Comparison of ENCODE assay signal across 8 cellular contexts in genomic region chr14:59483360-59483759, GRCh38. TPM values are rescaled to one million over a fixed set of nuclear protein-coding genes. Genes with fewer than 3 reads are reported as not detected.
DNase-seq lines count a peak whose midpoint lies in the region; ATAC-seq and TF ChIP-seq lines count a peak whose summit lies in the region.

No MANE protein-coding gene starts in this region.

- peaks cover 16% of the 10 kb centered on the region for H3K36me3 ChIP-seq in iPS-20b (ENCODE audit: insufficient read depth, low read depth, low read length)
- H3K36me3 ChIP-seq in spleen: peaks cover 0 to 25% (median 4%) of the 10 kb centered on the region in 6 donors

- WGBS in spleen, 5 donors: 6 to 8% (median 8%) methylated on average over 14 of the region's 14 CpGs

- BruUV-seq in Calu3 (replicated peaks; lab: Mats Ljungman, UMichigan): no TSS peak

- H3K27me3 ChIP-seq in iPS-20b (ENCODE audit: insufficient read depth, low read length) (no peaks in the 10 kb centered on the region), spleen (replicated peaks in 1 of 7) (no peaks in the 10 kb centered on the region)

- in situ Hi-C loops in astrocyte of the cerebellum (cut with HindIII; ENCODE audit: low sequenced_read_pairs): no loop called here

- peaks cover 8% of the 10 kb centered on the region for H3K4me1 ChIP-seq in iPS-20b (ENCODE audit: insufficient read depth, low read length)
- H3K4me1 ChIP-seq in spleen: peaks cover 36 to 78% (median 64%) of the 10 kb centered on the region in 6 donors

- H3K27ac Mint-ChIP-seq in Calu3 (ENCODE audit: unreplicated experiment): peak overlapping the region; percentile 80
- H3K27ac Mint-ChIP-seq in IgD-negative memory B cell: peak overlapping the region; percentile 10 to 96 (median 89)

- H3K9me3 ChIP-seq in iPS-20b (ENCODE audit: insufficient read depth, low read depth, low read length) (no peaks in the 10 kb centered on the region), spleen (no peaks in the 10 kb centered on the region)

- H3K9ac ChIP-seq in iPS-20b (ENCODE audit: low read depth, low read length): peak overlapping the region; percentile 96

- H3K4me3 Mint-ChIP-seq in Calu3 (ENCODE audit: low read depth, unreplicated experiment) (peak overlapping the region; percentile 80), IgD-negative memory B cell (peak overlapping the region; percentile 97 to 99 (median 98))

- CTCF ChIA-PET in Calu3 (lab: Charles Lee): interaction anchor here (1.5 to 3.2 kb wide), 2 partner anchors 29 to 93 kb away, joined by 4 to 13 read pairs; partner anchors contain the start of gene CCDC175

- no peak overlapping the region for H3K27ac ChIP-seq in iPS-20b (ENCODE audit: low read length)
- peak overlapping the region; percentile 88 to 97 (median 94) for H3K27ac ChIP-seq in spleen

- H3K4me3 ChIP-seq in astrocyte of the cerebellum (ENCODE audit: low read depth, low read length) (peak overlapping the region; percentile 78), iPS-20b (ENCODE audit: low read length) (peak overlapping the region; percentile 96), spleen (peak overlapping the region; percentile 74 to 98 (median 90))

- TF ChIP-seq CTCF in Calu3 (IDR thresholded peaks at IDR 0.05; ENCODE audit: unreplicated experiment): no peak
- no peak for TF ChIP-seq CTCF in astrocyte of the cerebellum (IDR thresholded peaks at IDR 0.05; ENCODE audit: low read depth, low read length, missing control alignments)
- TF ChIP-seq CTCF in spleen (IDR thresholded peaks at IDR 0.05 in 8 of 11, conservative IDR thresholded peaks at IDR 0.05 in 3 of 11): no peak

- no peak for ATAC-seq in HG03439 (IDR thresholded peaks at IDR 0.05; ENCODE audit: unreplicated experiment)

- H3K9me3 Mint-ChIP-seq in Calu3 (ENCODE audit: low read depth, unreplicated experiment) (no peaks in the 10 kb centered on the region), IgD-negative memory B cell (no peaks in the 10 kb centered on the region)

- H3K4me1 Mint-ChIP-seq in Calu3 (ENCODE audit: low read depth, unreplicated experiment): peaks cover 32% of the 10 kb centered on the region
- H3K4me1 Mint-ChIP-seq in IgD-negative memory B cell: peaks cover 36 to 45% (median 43%) of the 10 kb centered on the region in 3 donors

- H3K27me3 Mint-ChIP-seq in Calu3 (ENCODE audit: unreplicated experiment): no peaks in the 10 kb centered on the region
- no peaks in the 10 kb centered on the region for H3K27me3 Mint-ChIP-seq in IgD-negative memory B cell

- DNase-seq in Calu3 (no peak), astrocyte of the cerebellum (ENCODE audit: low read depth) (peak; percentile 52), spleen (no peak), GM19240 (ENCODE audit: insufficient read length, low spot score) (no peak)
- no peak for DNase-seq in activated CD4-positive, CD25-positive, alpha-beta regulatory T cell treated with anti-CD3 and anti-CD28 coated beads, Interleukin-2, amount 50 U/mL, for 72 hours

- TF ChIP-seq POLR2A in spleen (IDR thresholded peaks at IDR 0.05): no peak

- intact Hi-C loops in Calu3 (cut with micrococcal nuclease; ENCODE audit: unreplicated experiment) (no loop called here), spleen (cut with DNase I; ENCODE audit: low total_unique reads) (loop anchor here (10.0 kb wide), 1 partner anchor 611 kb away; the partner anchor contains the start of gene PCNX4)

- H3K36me3 Mint-ChIP-seq in Calu3 (ENCODE audit: insufficient read depth, unreplicated experiment): peaks cover 39% of the 10 kb centered on the region
- no peaks in the 10 kb centered on the region for H3K36me3 Mint-ChIP-seq in IgD-negative memory B cell

RNA-seq across cellular contexts. Expression of gene L3HYPDH, which starts 0.8 kb away (rescaled TPM):
- total RNA-seq in Calu3 (2022): 27.3 and 28.4 TPM in 2 replicates
- polyA plus RNA-seq in IgD-negative memory B cell: 10.1 TPM
- 10 to 100 TPM; 24.8 to 71.8 (median 39.2) TPM for total RNA-seq in spleen
- 10 to 100 TPM; 39.9 to 50.2 (median 49.7) TPM for polyA plus RNA-seq in spleen

RNA-seq across cellular contexts. Expression of gene JKAMP, which starts 1.0 kb away (rescaled TPM):
- total RNA-seq in Calu3 (2022) (48.9 and 49.4 TPM in 2 replicates), spleen (10 to 100 TPM; 28.5 to 92.2 (median 40.4) TPM)
- polyA plus RNA-seq in IgD-negative memory B cell (40.9 TPM), spleen (10 to 100 TPM; 18.9 to 23.4 (median 21.9) TPM)

RNA-seq across cellular contexts. Expression of gene GPR135, which starts 18.2 kb away (rescaled TPM):
- total RNA-seq in Calu3 (2022): 5.5 and 6.3 TPM in 2 replicates
- 0.36 TPM for polyA plus RNA-seq in IgD-negative memory B cell
- 1 to 10 TPM; 1.8 to 8.3 (median 3.3) TPM for total RNA-seq in spleen
- polyA plus RNA-seq in spleen: under 1 TPM; 0.27 to 0.45 (median 0.37) TPM
